In the genomic region with DNA sequence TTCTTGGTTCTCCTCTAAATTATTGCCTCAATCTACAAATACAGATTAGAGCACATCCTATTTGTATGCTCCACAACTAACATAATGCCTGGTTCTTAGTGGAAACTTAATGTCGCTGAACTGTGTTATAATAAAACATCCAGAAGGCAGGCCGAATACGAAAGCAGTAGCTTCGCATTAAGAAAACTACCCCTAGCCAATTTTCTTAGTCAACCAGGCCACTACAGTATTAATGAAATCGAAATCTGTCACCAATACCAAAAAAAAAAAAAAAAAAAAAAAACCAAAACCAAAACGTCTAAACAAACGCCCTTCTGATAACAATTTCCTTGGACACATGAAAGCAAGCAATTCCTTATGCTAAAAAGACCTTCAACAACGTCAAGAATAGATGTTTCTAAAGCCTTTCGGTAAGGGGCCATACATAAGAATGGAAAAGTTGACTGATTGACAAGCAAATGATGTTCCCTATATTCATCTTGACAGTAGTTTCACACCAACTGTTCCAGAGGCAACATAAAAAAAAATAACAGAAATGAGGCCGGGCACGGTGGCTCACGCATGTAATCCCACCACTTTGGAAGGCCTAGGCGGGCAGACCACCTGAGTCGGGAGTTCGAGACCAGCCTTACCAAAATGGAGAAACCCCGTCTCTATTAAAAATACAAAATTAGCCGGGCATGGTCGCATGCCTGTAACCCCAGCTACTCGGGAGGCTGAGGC, we compare ENCODE assay signal across 8 cellular contexts. TPM values are rescaled to one million over a fixed set of nuclear protein-coding genes. Genes with fewer than 3 reads are reported as not detected.
DNase-seq lines count a peak whose midpoint lies in the region; ATAC-seq and TF ChIP-seq lines count a peak whose summit lies in the region.

No MANE protein-coding gene starts in this region.

- no peak for ATAC-seq in omental fat pad (ENCODE audit: low FRiP score)

- H3K4me3 ChIP-seq in A673 (ENCODE audit: low read depth, low read length, poor library complexity, severe bottlenecking) (peak overlapping the region; percentile 75), liver (ENCODE audit: low read depth in 1 of 3, low read length in 3 of 3) (peak overlapping the region in 2 of 3 donors; percentile 42 to 62), testis (peak overlapping the region; percentile 89 to 91)

- no peak for TF ChIP-seq CTCF in A673 (conservative IDR thresholded peaks at IDR 0.05; ENCODE audit: low read depth, low read length)
- no peak for TF ChIP-seq CTCF in liver (IDR thresholded peaks at IDR 0.05; ENCODE audit: low read depth, low read length, missing input control)
- TF ChIP-seq CTCF in testis (IDR thresholded peaks at IDR 0.05): no peak
- TF ChIP-seq CTCF in omental fat pad (IDR thresholded peaks at IDR 0.05): no peak

- H3K9me3 ChIP-seq in A673 (ENCODE audit: low read depth, low read length, poor library complexity, severe bottlenecking): no peaks in the 10 kb centered on the region
- H3K9me3 ChIP-seq in liver (ENCODE audit: control insufficient read depth in 4 of 4, low read length in 3 of 4): no peaks in the 10 kb centered on the region
- H3K9me3 ChIP-seq in testis: no peaks in the 10 kb centered on the region

- H3K9me3 Mint-ChIP-seq in IgD-negative memory B cell: no peaks in the 10 kb centered on the region

- H3K4me1 Mint-ChIP-seq in IgD-negative memory B cell: peaks cover 27 to 32% (median 28%) of the 10 kb centered on the region in 3 donors

- no peaks in the 10 kb centered on the region for H3K4me1 ChIP-seq in A673 (ENCODE audit: insufficient read depth, low read length, poor library complexity, severe bottlenecking)
- peaks cover 0 to 11% (median 4%) of the 10 kb centered on the region in 4 donors for H3K4me1 ChIP-seq in liver (ENCODE audit: control insufficient read depth in 4 of 4, insufficient read depth in 4 of 4, low read length in 3 of 4)
- H3K4me1 ChIP-seq in testis: peaks cover 18% of the 10 kb centered on the region

- H3K27me3 Mint-ChIP-seq in IgD-negative memory B cell: no peaks in the 10 kb centered on the region

- H3K27me3 ChIP-seq in A673 (replicated peaks; ENCODE audit: insufficient read depth, low read depth, low read length, poor library complexity) (no peaks in the 10 kb centered on the region), liver (ENCODE audit: control insufficient read depth in 4 of 4, insufficient read depth in 4 of 4, low read length in 3 of 4) (no peaks in the 10 kb centered on the region), testis (no peaks in the 10 kb centered on the region)

- H3K36me3 Mint-ChIP-seq in IgD-negative memory B cell: no peaks in the 10 kb centered on the region

- TF ChIP-seq RAD21 in liver (IDR thresholded peaks at IDR 0.05): no peak

- BruUV-seq in A673 (replicated peaks; lab: Mats Ljungman, UMichigan): TSS peak; percentile 68

- no peak for TF ChIP-seq POLR2A in testis (IDR thresholded peaks at IDR 0.05)

- H3K9ac ChIP-seq in liver (ENCODE audit: low read depth in 1 of 2, low read length in 2 of 2): peak overlapping the region; percentile 20 to 85

- DNase-seq in A673 (ENCODE audit: low spot score) (peak; percentile 2), amniotic epithelial cell (ENCODE audit: low read depth) (peak; percentile 69), testis (no peak), omental fat pad (ENCODE audit: low spot score) (no peak), anterior cingulate cortex (lab: John Stamatoyannopoulos, UW) (no peak)
- no peak for DNase-seq in activated CD4-positive, CD25-positive, alpha-beta regulatory T cell (lab: John Stamatoyannopoulos, UW)

- no peaks in the 10 kb centered on the region for H3K36me3 ChIP-seq in A673 (ENCODE audit: insufficient read depth, low read length, poor library complexity, severe bottlenecking)
- H3K36me3 ChIP-seq in liver (ENCODE audit: control insufficient read depth in 4 of 4, insufficient read depth in 3 of 4, low read depth in 1 of 4, low read length in 3 of 4): no peaks in the 10 kb centered on the region
- H3K36me3 ChIP-seq in testis (ENCODE audit: low read depth, missing control alignments): no peaks in the 10 kb centered on the region

- H3K27ac ChIP-seq in A673 (ENCODE audit: low read depth, low read length, poor library complexity, severe bottlenecking) (no peak overlapping the region), liver (ENCODE audit: low read depth in 1 of 2, low read length in 2 of 2) (peak overlapping the region; percentile 96 to 97), testis (peak overlapping the region; percentile 95 to 98)

- 48% methylated on average over 19 of the region's 19 CpGs for WGBS in liver
- 5 to 6% methylated on average over 19 of the region's 19 CpGs for WGBS in testis, 2 donors

- peak overlapping the region; percentile 93 to 98 (median 96) for H3K4me3 Mint-ChIP-seq in IgD-negative memory B cell

- peak overlapping the region; percentile 93 to 95 (median 95) for H3K27ac Mint-ChIP-seq in IgD-negative memory B cell

- POLR2A ChIA-PET in A673 (lab: Charles Lee; ENCODE audit: low non-redundant PET): no interaction called here

- CTCF ChIA-PET in A673 (lab: Charles Lee): no interaction called here

- intact Hi-C loops in A673 (cut with micrococcal nuclease; ENCODE audit: unreplicated experiment) (no loop called here), testis (cut with DNase I; ENCODE audit: low total_unique reads) (loop anchor here (10.0 kb wide), 1 partner anchor 63 kb away; the partner anchor contains the start of gene SLMAP)

TF ChIP-seq in liver, 16 proteins besides CTCF, POLR2A, EP300 and RAD21:
- TF ChIP-seq NR2F2 (IDR thresholded peaks at IDR 0.05): no peak
- no peak for TF ChIP-seq HNF4A (conservative IDR thresholded peaks at IDR 0.05)
- TF ChIP-seq HNF4G (IDR thresholded peaks at IDR 0.05): no peak
- no peak for TF ChIP-seq ZBTB33 (IDR thresholded peaks at IDR 0.05)
- TF ChIP-seq, protein P1, sequence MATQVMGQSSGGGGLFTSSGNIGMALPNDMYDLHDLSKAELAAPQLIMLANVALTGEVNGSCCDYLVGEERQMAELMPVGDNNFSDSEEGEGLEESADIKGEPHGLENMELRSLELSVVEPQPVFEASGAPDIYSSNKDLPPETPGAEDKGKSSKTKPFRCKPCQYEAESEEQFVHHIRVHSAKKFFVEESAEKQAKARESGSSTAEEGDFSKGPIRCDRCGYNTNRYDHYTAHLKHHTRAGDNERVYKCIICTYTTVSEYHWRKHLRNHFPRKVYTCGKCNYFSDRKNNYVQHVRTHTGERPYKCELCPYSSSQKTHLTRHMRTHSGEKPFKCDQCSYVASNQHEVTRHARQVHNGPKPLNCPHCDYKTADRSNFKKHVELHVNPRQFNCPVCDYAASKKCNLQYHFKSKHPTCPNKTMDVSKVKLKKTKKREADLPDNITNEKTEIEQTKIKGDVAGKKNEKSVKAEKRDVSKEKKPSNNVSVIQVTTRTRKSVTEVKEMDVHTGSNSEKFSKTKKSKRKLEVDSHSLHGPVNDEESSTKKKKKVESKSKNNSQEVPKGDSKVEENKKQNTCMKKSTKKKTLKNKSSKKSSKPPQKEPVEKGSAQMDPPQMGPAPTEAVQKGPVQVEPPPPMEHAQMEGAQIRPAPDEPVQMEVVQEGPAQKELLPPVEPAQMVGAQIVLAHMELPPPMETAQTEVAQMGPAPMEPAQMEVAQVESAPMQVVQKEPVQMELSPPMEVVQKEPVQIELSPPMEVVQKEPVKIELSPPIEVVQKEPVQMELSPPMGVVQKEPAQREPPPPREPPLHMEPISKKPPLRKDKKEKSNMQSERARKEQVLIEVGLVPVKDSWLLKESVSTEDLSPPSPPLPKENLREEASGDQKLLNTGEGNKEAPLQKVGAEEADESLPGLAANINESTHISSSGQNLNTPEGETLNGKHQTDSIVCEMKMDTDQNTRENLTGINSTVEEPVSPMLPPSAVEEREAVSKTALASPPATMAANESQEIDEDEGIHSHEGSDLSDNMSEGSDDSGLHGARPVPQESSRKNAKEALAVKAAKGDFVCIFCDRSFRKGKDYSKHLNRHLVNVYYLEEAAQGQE (IDR thresholded peaks at IDR 0.05): no peak
- TF ChIP-seq JUND (IDR thresholded peaks at IDR 0.05): no peak
- no peak for TF ChIP-seq FOXA2 (IDR thresholded peaks at IDR 0.05)
- no peak for TF ChIP-seq SP1 (IDR thresholded peaks at IDR 0.05)
- no peak for TF ChIP-seq GABPA (IDR thresholded peaks at IDR 0.05 in 1 of 2, conservative IDR thresholded peaks at IDR 0.05 in 1 of 2)
- TF ChIP-seq, protein P2, sequence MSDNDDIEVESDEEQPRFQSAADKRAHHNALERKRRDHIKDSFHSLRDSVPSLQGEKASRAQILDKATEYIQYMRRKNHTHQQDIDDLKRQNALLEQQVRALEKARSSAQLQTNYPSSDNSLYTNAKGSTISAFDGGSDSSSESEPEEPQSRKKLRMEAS (IDR thresholded peaks at IDR 0.05): no peak

RNA-seq across cellular contexts. Expression of gene DENND6A, which starts 1.3 kb away (rescaled TPM):
- 22.1 and 22.5 TPM in 2 replicates for total RNA-seq in A673 (2021)
- 25.5 TPM for polyA plus RNA-seq in IgD-negative memory B cell
- total RNA-seq in liver: 10 to 100 TPM; 11.6 to 12.2 TPM
- 1 to 10 TPM; 3.1 to 4.5 TPM for polyA plus RNA-seq in liver
- total RNA-seq in testis: 10 to 100 TPM; 18.7 to 20.6 TPM
- 16.0 TPM for polyA plus RNA-seq in testis (ENCODE audit: insufficient read depth, low read depth, low replicate concordance)
- total RNA-seq in omental fat pad: 10 to 100 TPM; 20.8 to 62.7 (median 21.8) TPM

Comparison
In these comparisons a context has a peak if more than half of its experiments do, and no peak if none do; other contexts are left out.
1. DNase-seq: peak in A673 (single experiment) and amniotic epithelial cell (single experiment); none in testis (single experiment), activated CD4-positive, CD25-positive, alpha-beta regulatory T cell (0 of 4), omental fat pad (single experiment) and anterior cingulate cortex (0 of 58).
2. Peak in every context shown above with its lines, with median percentiles within 50 percentile points of each other: H3K4me3 ChIP-seq.